ENCODE assay signal across 8 cellular contexts in genomic region chr10:21533577-21534475, GRCh38. TPM values are rescaled to one million over a fixed set of nuclear protein-coding genes. Genes with fewer than 3 reads are reported as not detected.
A peak's percentile ranks its signal among the peaks of the same experiment; 100 is the strongest.
DNase-seq lines count a peak whose midpoint lies in the region; TF ChIP-seq lines count a peak whose summit lies in the region.

TSS of gene MLLT10 (plus strand) at chr10:21534232. CDS start at chr10:21534645, 413 bp downstream.

- peak; percentile 75 for TF ChIP-seq CTCF in HEK293 (tag by site-specific recombination; IDR thresholded peaks at IDR 0.05)
- no peak for TF ChIP-seq CTCF in NB4 (IDR thresholded peaks at IDR 0.05; ENCODE audit: low read depth, low read length)
- no peak for TF ChIP-seq CTCF in parathyroid adenoma (IDR thresholded peaks at IDR 0.05)
- TF ChIP-seq CTCF in tibial artery (IDR thresholded peaks at IDR 0.05): peak; percentile 41 to 58

- peak within 1 kb of the TSS; percentile 93 for H3K27ac Mint-ChIP-seq in activated naive CD8-positive, alpha-beta T cell treated with anti-CD3 and anti-CD28 coated beads for 36 hours

- CTCF ChIA-PET in HEK293 (lab: Yijun Ruan, JAX): interaction anchor here (2.1 kb wide), 1 partner anchor 199 kb away, joined by 8 read pairs; no protein-coding TSS in a partner anchor

- intact Hi-C loops in head of caudate nucleus (cut with DNase I): loop anchor here (2.0 to 10.0 kb wide), 2 partner anchors 39 to 191 kb away; no protein-coding TSS in a partner anchor
- intact Hi-C loops in tibial artery (cut with DNase I; ENCODE audit: low total_unique reads): no loop called here

- H3K4me2 ChIP-seq in parathyroid adenoma (ENCODE audit: low read length): peak within 1 kb of the TSS; percentile 97

- no peaks in the 10 kb centered on the region for H3K9me3 ChIP-seq in HEK293 (ENCODE audit: control insufficient read depth, insufficient read depth, low read depth, low read length)
- H3K9me3 ChIP-seq in parathyroid adenoma (ENCODE audit: control insufficient read depth, low read length): no peaks in the 10 kb centered on the region
- no peaks in the 10 kb centered on the region for H3K9me3 ChIP-seq in tibial artery

- H3K27me3 Mint-ChIP-seq in activated naive CD8-positive, alpha-beta T cell treated with anti-CD3 and anti-CD28 coated beads for 36 hours: peaks cover 5% of the 10 kb centered on the region

- H3K4me1 Mint-ChIP-seq in activated naive CD8-positive, alpha-beta T cell treated with anti-CD3 and anti-CD28 coated beads for 36 hours: peaks cover 17% of the 10 kb centered on the region

- H3K4me3 ChIP-seq in GM08714 (ENCODE audit: low read length): peak within 1 kb of the TSS; percentile 64
- peak within 1 kb of the TSS; percentile 63 for H3K4me3 ChIP-seq in HEK293 (ENCODE audit: low read depth, low read length)
- H3K4me3 ChIP-seq in NB4 (ENCODE audit: low read depth, low read length): peak within 1 kb of the TSS; percentile 72
- H3K4me3 ChIP-seq in parathyroid adenoma (ENCODE audit: low read depth, low read length): peak within 1 kb of the TSS; percentile 70
- H3K4me3 ChIP-seq in tibial artery: peak within 1 kb of the TSS; percentile 80 to 90

- peak within 1 kb of the TSS; percentile 83 for H3K4me3 Mint-ChIP-seq in activated naive CD8-positive, alpha-beta T cell treated with anti-CD3 and anti-CD28 coated beads for 36 hours

- H3K27ac ChIP-seq in HEK293 (ENCODE audit: extremely low read depth, low read depth, low read length) (peak within 1 kb of the TSS; percentile 89), parathyroid adenoma (peak within 1 kb of the TSS; percentile 95), tibial artery (peak within 1 kb of the TSS; percentile 91 to 96)

- POLR2A ChIA-PET in HEK293 (lab: Yijun Ruan, JAX): interaction anchor here (0.7 to 3.0 kb wide), 4 partner anchors 15 to 199 kb away, joined by 3 to 17 read pairs (median 6); no protein-coding TSS in a partner anchor

- H3K9ac ChIP-seq in parathyroid adenoma: peak within 1 kb of the TSS; percentile 31

- H3K27me3 ChIP-seq in parathyroid adenoma (ENCODE audit: control insufficient read depth, insufficient read depth, low read length) (no peaks in the 10 kb centered on the region), tibial artery (no peaks in the 10 kb centered on the region)

- DNase-seq in NB4 (ENCODE audit: low read depth): peak; percentile 95
- peak; percentile 66 for DNase-seq in SKM-1 treated with dmso at 0.1 percent for 144 hours (lab: John Stamatoyannopoulos, UW; ENCODE audit: unreplicated experiment)
- DNase-seq in activated naive CD8-positive, alpha-beta T cell treated with anti-CD3 and anti-CD28 coated beads for 36 hours: peak; percentile 97
- DNase-seq in head of caudate nucleus: peak; percentile 84 to 97 (median 92)
- peak; percentile 90 to 96 for DNase-seq in tibial artery

- H3K36me3 Mint-ChIP-seq in activated naive CD8-positive, alpha-beta T cell treated with anti-CD3 and anti-CD28 coated beads for 36 hours: peaks cover 12% of the 10 kb centered on the region

- H3K9me3 Mint-ChIP-seq in activated naive CD8-positive, alpha-beta T cell treated with anti-CD3 and anti-CD28 coated beads for 36 hours: no peaks in the 10 kb centered on the region

- peak within 1 kb of the TSS; percentile 93 for H2AFZ ChIP-seq in parathyroid adenoma

- H3K4me1 ChIP-seq in HEK293 (ENCODE audit: control insufficient read depth, insufficient read depth, low read length) (peaks cover 9% of the 10 kb centered on the region), parathyroid adenoma (no peaks in the 10 kb centered on the region), tibial artery (peaks cover 0 to 22% (median 7%) of the 10 kb centered on the region in 4 donors)

- peaks cover 7% of the 10 kb centered on the region for H3K79me2 ChIP-seq in parathyroid adenoma

- peak; percentile 79 for TF ChIP-seq POLR2A in NB4 (IDR thresholded peaks at IDR 0.05; ENCODE audit: extremely low read depth, insufficient read length)

- H3K36me3 ChIP-seq in HEK293 (ENCODE audit: control insufficient read depth in 2 of 2, insufficient read depth in 1 of 2, low read length in 2 of 2): peaks cover 22 to 25% of the 10 kb centered on the region in 2 experiments
- no peaks in the 10 kb centered on the region for H3K36me3 ChIP-seq in parathyroid adenoma (ENCODE audit: control insufficient read depth, insufficient read depth, low read length)
- peaks cover 5 to 21% (median 8%) of the 10 kb centered on the region in 3 donors for H3K36me3 ChIP-seq in tibial artery

TF ChIP-seq in HEK293, 187 proteins besides CTCF, POLR2A, EP300 and RAD21 (continues in another document):
- peak; percentile 85 for TF ChIP-seq ZNF501 (tag by site-specific recombination; IDR thresholded peaks at IDR 0.05)
- TF ChIP-seq IKZF3 (tag by site-specific recombination; IDR thresholded peaks at IDR 0.05): peak; percentile 84
- TF ChIP-seq ZNF169 (tag by site-specific recombination; IDR thresholded peaks at IDR 0.05): no peak
- no peak for TF ChIP-seq ZNF677 (tag by site-specific recombination; IDR thresholded peaks at IDR 0.05)
- no peak for TF ChIP-seq ZNF707 (tag by site-specific recombination; IDR thresholded peaks at IDR 0.05)
- TF ChIP-seq SP7 (tag by site-specific recombination; IDR thresholded peaks at IDR 0.05): peak; percentile 83
- peak; percentile 76; the same call in 1 of the 2 replicates for TF ChIP-seq ZNF2 (tag by site-specific recombination; IDR thresholded peaks at IDR 0.05)
- 0 out of 2 replicates have a peak, but pooled peaks have one; percentile 38 for TF ChIP-seq ZBTB44 (tag by site-specific recombination; IDR thresholded peaks at IDR 0.05)
- TF ChIP-seq ZNF660 (tag by site-specific recombination; IDR thresholded peaks at IDR 0.05): peak; percentile 82; the same call in 1 of the 2 replicates
- TF ChIP-seq ZNF350 (tag by site-specific recombination; IDR thresholded peaks at IDR 0.05): no peak
- TF ChIP-seq SCRT1 (tag by site-specific recombination; IDR thresholded peaks at IDR 0.05; ENCODE audit: borderline replicate concordance): no peak
- TF ChIP-seq GLI2 (tag by site-specific recombination; IDR thresholded peaks at IDR 0.05; ENCODE audit: borderline replicate concordance, low read depth): no peak
- TF ChIP-seq ZNF416 (tag by site-specific recombination; IDR thresholded peaks at IDR 0.05): no peak
- TF ChIP-seq ZNF701 (tag by site-specific recombination; IDR thresholded peaks at IDR 0.05): no peak
- no peak for TF ChIP-seq MZF1 (tag by site-specific recombination; IDR thresholded peaks at IDR 0.05; ENCODE audit: borderline replicate concordance)
- no peak for TF ChIP-seq ZNF521 (tag by site-specific recombination; IDR thresholded peaks at IDR 0.05)
- TF ChIP-seq ZNF670 (tag by site-specific recombination; IDR thresholded peaks at IDR 0.05; ENCODE audit: low read depth): no peak
- TF ChIP-seq ZNF311 (tag by site-specific recombination; IDR thresholded peaks at IDR 0.05; ENCODE audit: borderline replicate concordance): no peak
- TF ChIP-seq ZNF837 (tag by site-specific recombination; IDR thresholded peaks at IDR 0.05): 0 out of 2 replicates have a peak, but pooled peaks have one; percentile 42
- peak; percentile 84 for TF ChIP-seq ZBTB26 (tag by site-specific recombination; optimal IDR thresholded peaks at IDR 0.05)
- TF ChIP-seq ZNF433 (tag by site-specific recombination; IDR thresholded peaks at IDR 0.05; ENCODE audit: low read depth): no peak
- TF ChIP-seq ZNF777 (tag by site-specific recombination; IDR thresholded peaks at IDR 0.05; ENCODE audit: borderline replicate concordance): no peak
- TF ChIP-seq ZNF704 (tag by site-specific recombination; IDR thresholded peaks at IDR 0.05): no peak
- TF ChIP-seq ZNF768 (tag by site-specific recombination; IDR thresholded peaks at IDR 0.05): no peak

RNA-seq across cellular contexts. Expression of gene MLLT10, which starts in this region (rescaled TPM):
- total RNA-seq in activated naive CD8-positive, alpha-beta T cell treated with anti-CD3 and anti-CD28 coated beads for 36 hours: 10 to 100 TPM; 33.9 to 36.2 TPM

Comparison
In these comparisons a context has a peak if more than half of its experiments do, and no peak if none do; other contexts are left out.
1. Peak in every context shown above with its lines: DNase-seq, H3K4me3 ChIP-seq and H3K27ac ChIP-seq.
2. CTCF ChIP-seq: peak in HEK293 (single experiment) and tibial artery (2 of 2); none in NB4 (single experiment) and parathyroid adenoma (single experiment).